33 cellular contexts compared by ENCODE assay signal in genomic region chr14:73276836-73277235, GRCh38.
"Had no signal": no experiment of that assay in that cellular context is flagged by ENCODE, and none has a peak within 500 bp of the region (broad histone marks: within the 10 kb centered on the region; RNA-seq: fewer than 3 reads in every experiment).

No MANE protein-coding gene starts in this region.

- ATAC-seq: esophagus mucosa; naive thymus-derived CD8-positive, alpha-beta T cell; right cardiac atrium had no signal

- H3K9me3 ChIP-seq: adrenal gland, ascending aorta, neutrophil, suprapubic skin, tibial nerve, uterus had no signal

- H3K79me2 ChIP-seq: hepatocyte, parathyroid adenoma had no signal

- H3K4me3 ChIP-seq: adrenal gland, ascending aorta, hepatocyte, skin epidermis, suprapubic skin, tibial nerve, uterus had no signal

- H3K4me1 ChIP-seq: adrenal gland, ascending aorta, parathyroid adenoma, suprapubic skin, uterus had no signal

- H3K27ac Mint-ChIP-seq: activated CD8-positive, alpha-beta T cell treated with anti-CD3 and anti-CD28 coated beads, Interleukin-2, amount 10 ng/mL, durations not matched to agents 7 days and 5 days; activated naive CD8-positive, alpha-beta T cell; immature natural killer cell; stimulated activated naive CD8-positive, alpha-beta T cell treated with anti-CD3 and anti-CD28 coated beads, Interleukin-15, amount 100 ng/mL, for 72 hours had no signal

- H3K27ac ChIP-seq: adrenal gland, ascending aorta, brain microvascular endothelial cell, hepatocyte, parathyroid adenoma, skin epidermis, suprapubic skin, tibial nerve, uterus, WERI-Rb-1 had no signal

- H2AFZ ChIP-seq: hepatocyte, parathyroid adenoma had no signal

- FAIRE-seq: colon, endothelial cell of umbilical vein, frontal cortex, TTC549 had no signal

- DNase-seq: activated CD4-positive, alpha-beta T cell treated with anti-CD3 and anti-CD28 coated beads for 1 hour; activated CD4-positive, alpha-beta T cell treated with anti-CD3 and anti-CD28 coated beads, Interleukin-2, amount 50 U/mL, for 1 hour; activated CD8-positive, alpha-beta T cell treated with anti-CD3 and anti-CD28 coated beads, Interleukin-2, amount 10 ng/mL, durations not matched to agents 7 days and 5 days; activated gamma-delta T cell treated with Interleukin-2 at 50 U/mL for 16 hours; activated T-cell treated with anti-CD3 and anti-CD28 coated beads, Interleukin-2, amount 50 U/mL, for 1 hour; adrenal gland; brain microvascular endothelial cell; central memory CD4-positive, alpha-beta T cell; effector memory CD4-positive, alpha-beta T cell; glutamatergic neuron; immature natural killer cell; kidney glomerular epithelial cell; naive thymus-derived CD8-positive, alpha-beta T cell; right cardiac atrium; stimulated activated CD4-positive, alpha-beta T cell treated with anti-CD3 and anti-CD28 coated beads, Interleukin-1b, Interleukin-23, amount 100 ng/mL, for 48 hours; stimulated activated naive CD8-positive, alpha-beta T cell treated with anti-CD3 and anti-CD28 coated beads, Interleukin-15, amount 100 ng/mL, for 72 hours; T-helper 1 cell; uterus; WERI-Rb-1 had no signal

- H3K36me3 ChIP-seq: uterus had no signal

- H3K27me3 Mint-ChIP-seq: activated naive CD8-positive, alpha-beta T cell; memory B cell; naive thymus-derived CD8-positive, alpha-beta T cell; stimulated activated naive CD8-positive, alpha-beta T cell treated with anti-CD3 and anti-CD28 coated beads, Interleukin-15, amount 100 ng/mL, for 72 hours had no signal

- H3K27me3 ChIP-seq: adrenal gland, ascending aorta, brain microvascular endothelial cell, hepatocyte, neutrophil, suprapubic skin, tibial nerve, uterus had no signal

- H3K4me3 Mint-ChIP-seq: activated CD8-positive, alpha-beta T cell treated with anti-CD3 and anti-CD28 coated beads, Interleukin-2, amount 10 ng/mL, durations not matched to agents 7 days and 5 days; activated naive CD8-positive, alpha-beta T cell; immature natural killer cell; memory B cell; naive thymus-derived CD8-positive, alpha-beta T cell; stimulated activated naive CD8-positive, alpha-beta T cell treated with anti-CD3 and anti-CD28 coated beads, Interleukin-15, amount 100 ng/mL, for 72 hours had no signal

- H3K9me3 Mint-ChIP-seq: immature natural killer cell; memory B cell; naive thymus-derived CD8-positive, alpha-beta T cell; stimulated activated naive CD8-positive, alpha-beta T cell treated with anti-CD3 and anti-CD28 coated beads, Interleukin-15, amount 100 ng/mL, for 72 hours had no signal

- H3K4me2 ChIP-seq: hepatocyte had no signal

- H3K9ac ChIP-seq: parathyroid adenoma had no signal
